8 cellular contexts compared by ENCODE assay signal in genomic region chr2:127526142-127526939, GRCh38. TPM values are rescaled to one million over a fixed set of nuclear protein-coding genes. Genes with fewer than 3 reads are reported as not detected.
A peak's percentile ranks its signal among the peaks of the same experiment; 100 is the strongest.
DNase-seq lines count a peak whose midpoint lies in the region; ATAC-seq and TF ChIP-seq lines count a peak whose summit lies in the region.

Gene IWS1, minus strand, starts transcription at chr2:127526489. Its CDS starts 281 bp downstream, at chr2:127526208.

- intact Hi-C loops in PC-9 (cut with micrococcal nuclease; ENCODE audit: unreplicated experiment), result loop anchor here (1.0 to 10.0 kb wide), 4 partner anchors 123 to 778 kb away; partner anchors contain the start of genes SFT2D3 and WDR33

- H3F3A ChIP-seq in PC-9 (ENCODE audit: insufficient read depth, low read depth), result peaks cover 31% of the 10 kb centered on the region

- H2AFZ ChIP-seq in PC-9, result peak within 1 kb of the TSS; percentile 89

- peak within 1 kb of the TSS; percentile 79 for H3K4me3 ChIP-seq in Jurkat, Clone E6-1 (ENCODE audit: low read length)
- H3K4me3 ChIP-seq in PC-9 (peak within 1 kb of the TSS; percentile 88), epithelial cell of proximal tubule (ENCODE audit: low read depth, low read length) (peak within 1 kb of the TSS; percentile 85)

- H3K9me3 ChIP-seq in PC-9 (ENCODE audit: insufficient read depth, low read depth), result no peaks in the 10 kb centered on the region; the same call in 1 of the 2 replicates

- ATAC-seq in GM21619 (IDR thresholded peaks at IDR 0.05; ENCODE audit: unreplicated experiment), result peak; percentile 84

- CTCF ChIA-PET in PC-9 (lab: Charles Lee), result interaction anchor here (0.6 to 0.8 kb wide), 3 partner anchors 24 to 112 kb away, joined by 3 to 4 read pairs (median 4); no protein-coding TSS in a partner anchor

- peaks cover 48% of the 10 kb centered on the region for H3K79me2 ChIP-seq in PC-9 (ENCODE audit: low read depth)

- TF ChIP-seq CTCF in PC-9 (conservative IDR thresholded peaks at IDR 0.05), result no peak; the same call in 1 of the 2 replicates
- peak; percentile 6 for TF ChIP-seq CTCF in epithelial cell of proximal tubule (conservative IDR thresholded peaks at IDR 0.05; ENCODE audit: low read depth, low read length)

- H3K4me1 ChIP-seq in PC-9 (replicated peaks; ENCODE audit: insufficient read depth), result peaks cover 43% of the 10 kb centered on the region

- H3K9me2 ChIP-seq in PC-9 (ENCODE audit: insufficient read depth), result no peaks in the 10 kb centered on the region

- POLR2A ChIA-PET in PC-9 (lab: Charles Lee; ENCODE audit: unreplicated experiment), result interaction anchor here (0.5 to 1.0 kb wide), 16 partner anchors 16 to 492 kb away, joined by 3 to 11 read pairs (median 4); partner anchors contain the start of genes ERCC3 and LIMS2

- no peaks in the 10 kb centered on the region for H3K27me3 ChIP-seq in PC-9 (ENCODE audit: insufficient read depth, low read depth)

- H3K36me3 ChIP-seq in PC-9 (ENCODE audit: low read depth), result peaks cover 28% of the 10 kb centered on the region

- H3K27ac ChIP-seq in PC-9, result peak within 1 kb of the TSS; percentile 97

- peaks cover 23% of the 10 kb centered on the region for H4K20me1 ChIP-seq in PC-9 (ENCODE audit: insufficient read depth)

- DNase-seq in DMS153 treated with DMSO at 0.1 percent for 48 hours (lab: John Stamatoyannopoulos, UW; ENCODE audit: unreplicated experiment), result peak; percentile 98
- peak; percentile 94 for DNase-seq in Jurkat, Clone E6-1 (ENCODE audit: low read depth, low spot score)
- peak; percentile 95 for DNase-seq in PC-9
- peak; percentile 89 for DNase-seq in activated T-cell treated with anti-CD3 and anti-CD28 coated beads, Interleukin-2, amount 50 U/mL, for 1 hour
- DNase-seq in epithelial cell of proximal tubule (ENCODE audit: low read depth), result peak; percentile 81
- peak; percentile 96 for DNase-seq in mucosa of gallbladder (ENCODE audit: low spot score)
- DNase-seq in stimulated activated CD8-positive, alpha-beta memory T cell treated with anti-CD3 and anti-CD28 coated beads, Interleukin-4, amount 100 ng/mL, for 4 hours (ENCODE audit: low read depth in 2 of 2, low spot score in 1 of 2), result peak; percentile 77 to 87

- H3K4me2 ChIP-seq in PC-9, result peak within 1 kb of the TSS; percentile 93

- BruUV-seq in PC-9 (replicated peaks; lab: Mats Ljungman, UMichigan), result no TSS peak

RNA-seq across cellular contexts. Expression of gene IWS1, which starts in this region (rescaled TPM):
- 87.4 TPM for polyA plus RNA-seq in Jurkat, Clone E6-1 (2012; ENCODE audit: insufficient read depth, insufficient read length)
- total RNA-seq in PC-9 (2021) (47.3 and 51.3 TPM in 2 replicates), epithelial cell of proximal tubule (50.7 and 77.1 TPM in 2 replicates), mucosa of gallbladder (37.7 TPM)

Comparison
In these comparisons a context has a peak if more than half of its experiments do, and no peak if none do; other contexts are left out.
1. Peak in every context shown above with its lines: DNase-seq, ATAC-seq, H3K4me3 ChIP-seq and H3K27ac ChIP-seq.